Comparison of ENCODE assay signal across 20 cellular contexts in the genomic region with DNA sequence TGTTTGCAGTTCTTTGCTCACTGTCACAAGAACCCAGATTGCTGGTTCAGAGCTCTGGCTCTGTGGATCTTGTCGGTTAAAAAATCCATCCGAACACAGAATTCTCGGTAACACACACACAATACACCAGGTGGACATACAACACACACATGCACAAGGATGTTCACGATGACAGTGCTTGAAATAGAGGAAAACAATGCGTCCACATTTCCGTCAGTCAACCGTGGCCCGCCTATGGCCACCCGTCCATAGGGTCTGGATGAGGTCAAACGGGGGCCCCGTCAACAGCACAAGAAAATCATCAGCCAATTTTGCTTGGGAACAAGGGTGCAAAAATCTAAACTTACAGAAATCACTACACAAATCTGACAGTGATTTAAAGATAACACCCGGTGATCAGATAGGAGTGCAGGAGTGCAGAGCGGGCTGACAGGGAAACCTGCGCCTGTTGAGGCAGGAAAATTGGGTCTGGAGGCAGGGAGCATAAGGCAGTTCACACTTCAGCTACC. TPM values are rescaled to one million over a fixed set of nuclear protein-coding genes. Genes with fewer than 3 reads are reported as not detected.
DNase-seq lines count a peak whose midpoint lies in the region; TF ChIP-seq lines count a peak whose summit lies in the region.
"Had no signal": no experiment of that assay in that cellular context is flagged by ENCODE, and none has a peak within 500 bp of the region (broad histone marks: within the 10 kb centered on the region; RNA-seq: fewer than 3 reads in every experiment).

No MANE protein-coding gene starts in this region.

- H3K4me3 ChIP-seq in HEK293 (ENCODE audit: low read depth, low read length) (no peak overlapping the region), thymus (ENCODE audit: low read length) (no peak overlapping the region)
- no peak overlapping the region for H3K4me3 ChIP-seq in effector memory CD4-positive, alpha-beta T cell (ENCODE audit: insufficient read depth, low read depth, low read length, poor library complexity, severe bottlenecking)
- H3K4me3 ChIP-seq: heart right ventricle, smooth muscle cell had no signal

- peaks cover 53% of the 10 kb centered on the region for H3K27me3 Mint-ChIP-seq in progenitor cell of endocrine pancreas

- CTCF ChIA-PET in HEK293 (lab: Yijun Ruan, JAX), result interaction anchor here (0.6 to 1.9 kb wide), 5 partner anchors 10 to 228 kb away, joined by 4 to 15 read pairs (median 6); no protein-coding TSS in a partner anchor

- peaks cover 15% of the 10 kb centered on the region for H3K9me3 Mint-ChIP-seq in progenitor cell of endocrine pancreas (ENCODE audit: low read depth)
- H3K9me3 Mint-ChIP-seq: effector memory CD8-positive, alpha-beta T cell; stimulated activated effector memory CD8-positive, alpha-beta T cell treated with anti-CD3 and anti-CD28 coated beads, Interleukin-12 subunit alpha, Interleukin-12 subunit beta, amount 100 ng/mL, for 72 hours had no signal

- H3K36me3 ChIP-seq in HEK293 (ENCODE audit: control insufficient read depth in 2 of 2, insufficient read depth in 1 of 2, low read length in 2 of 2), result peaks cover 0 to 4% of the 10 kb centered on the region in 2 experiments; a peak in 1 of 3 replicates
- no peaks in the 10 kb centered on the region for H3K36me3 ChIP-seq in effector memory CD4-positive, alpha-beta T cell (ENCODE audit: control insufficient read depth, insufficient read depth, low read length)
- no peaks in the 10 kb centered on the region for H3K36me3 ChIP-seq in thymus (ENCODE audit: control insufficient read depth, insufficient read depth)
- H3K36me3 ChIP-seq: heart right ventricle had no signal

- POLR2A ChIA-PET in HEK293 (lab: Yijun Ruan, JAX), result no interaction called here

- WGBS in thymus, result 92% methylated on average over 14 of the region's 14 CpGs

- H3K27ac ChIP-seq in HEK293 (ENCODE audit: extremely low read depth, low read depth, low read length) (no peak overlapping the region), thymus (ENCODE audit: low read depth) (peak overlapping the region; percentile 76)
- peak overlapping the region; percentile 55 for H3K27ac ChIP-seq in effector memory CD4-positive, alpha-beta T cell (ENCODE audit: insufficient read depth, low read length, poor library complexity, severe bottlenecking)
- H3K27ac ChIP-seq: foreskin keratinocyte had no signal

- H3K4me1 ChIP-seq in HEK293 (ENCODE audit: control insufficient read depth, insufficient read depth, low read length), result no peaks in the 10 kb centered on the region
- H3K4me1 ChIP-seq in effector memory CD4-positive, alpha-beta T cell (ENCODE audit: control insufficient read depth, insufficient read depth, low read length, poor library complexity, severe bottlenecking), result peaks cover 26% of the 10 kb centered on the region
- H3K4me1 ChIP-seq in thymus (ENCODE audit: control insufficient read depth, insufficient read depth, low read length), result peaks cover 25% of the 10 kb centered on the region
- H3K4me1 ChIP-seq: foreskin keratinocyte had no signal

- no peaks in the 10 kb centered on the region for H3K27me3 ChIP-seq in effector memory CD4-positive, alpha-beta T cell (replicated peaks; ENCODE audit: control insufficient read depth, insufficient read depth, low read length, poor library complexity, severe bottlenecking)
- peaks cover 2% of the 10 kb centered on the region for H3K27me3 ChIP-seq in thymus (ENCODE audit: control insufficient read depth, insufficient read depth)

- TF ChIP-seq CTCF in HEK293 (tag by site-specific recombination; IDR thresholded peaks at IDR 0.05) (no peak), progenitor cell of endocrine pancreas (IDR thresholded peaks at IDR 0.05; ENCODE audit: unreplicated experiment) (no peak)

- no peak overlapping the region for H3K27ac Mint-ChIP-seq in progenitor cell of endocrine pancreas
- H3K27ac Mint-ChIP-seq: effector memory CD8-positive, alpha-beta T cell; stimulated activated effector memory CD8-positive, alpha-beta T cell treated with anti-CD3 and anti-CD28 coated beads, Interleukin-12 subunit alpha, Interleukin-12 subunit beta, amount 100 ng/mL, for 72 hours had no signal

- peak; percentile 65 for DNase-seq in activated effector memory CD4-positive, alpha-beta T cell treated with anti-CD3 and anti-CD28 coated beads, Interleukin-2, amount 50 U/mL, for 16 hours
- no peak for DNase-seq in activated effector memory CD4-positive, alpha-beta T cell treated with Interleukin-2 at 50 U/mL for 16 hours
- no peak for DNase-seq in effector memory CD4-positive, alpha-beta T cell
- no peak for DNase-seq in DMS 273 (lab: John Stamatoyannopoulos, UW; ENCODE audit: unreplicated experiment)
- no peak for DNase-seq in progenitor cell of endocrine pancreas (ENCODE audit: low spot score, unreplicated experiment)
- DNase-seq: amygdala, DMS 273 treated with DMSO at 0.1 percent for 48 hours, foreskin keratinocyte, heart right ventricle, left cardiac atrium, NCI-H1417, NCI-H2107, NCI-H446, occipital lobe had no signal

- H3K4me1 Mint-ChIP-seq in progenitor cell of endocrine pancreas (ENCODE audit: low read depth), result no peaks in the 10 kb centered on the region

- no peak overlapping the region for H3K4me3 Mint-ChIP-seq in progenitor cell of endocrine pancreas (ENCODE audit: low read depth)
- H3K4me3 Mint-ChIP-seq: effector memory CD8-positive, alpha-beta T cell; stimulated activated effector memory CD8-positive, alpha-beta T cell treated with anti-CD3 and anti-CD28 coated beads, Interleukin-12 subunit alpha, Interleukin-12 subunit beta, amount 100 ng/mL, for 72 hours had no signal

- no peaks in the 10 kb centered on the region for H3K36me3 Mint-ChIP-seq in progenitor cell of endocrine pancreas (ENCODE audit: insufficient read depth)
- H3K36me3 Mint-ChIP-seq: stimulated activated effector memory CD8-positive, alpha-beta T cell treated with anti-CD3 and anti-CD28 coated beads, Interleukin-12 subunit alpha, Interleukin-12 subunit beta, amount 100 ng/mL, for 72 hours had no signal

- H3K9me3 ChIP-seq in HEK293 (ENCODE audit: control insufficient read depth, insufficient read depth, low read depth, low read length) (no peaks in the 10 kb centered on the region), thymus (ENCODE audit: control insufficient read depth) (peaks cover 1% of the 10 kb centered on the region)
- H3K9me3 ChIP-seq in effector memory CD4-positive, alpha-beta T cell (ENCODE audit: control insufficient read depth, low read length), result no peaks in the 10 kb centered on the region

TF ChIP-seq in HEK293, 187 proteins besides CTCF, POLR2A, EP300 and RAD21 (continues in another document):
- no peak for TF ChIP-seq ZNF626 (tag by site-specific recombination; IDR thresholded peaks at IDR 0.05)
- no peak for TF ChIP-seq ZNF473 (tag by site-specific recombination; IDR thresholded peaks at IDR 0.05)
- TF ChIP-seq ZNF548 (tag by site-specific recombination; IDR thresholded peaks at IDR 0.05), result no peak
- TF ChIP-seq, protein P1, sequence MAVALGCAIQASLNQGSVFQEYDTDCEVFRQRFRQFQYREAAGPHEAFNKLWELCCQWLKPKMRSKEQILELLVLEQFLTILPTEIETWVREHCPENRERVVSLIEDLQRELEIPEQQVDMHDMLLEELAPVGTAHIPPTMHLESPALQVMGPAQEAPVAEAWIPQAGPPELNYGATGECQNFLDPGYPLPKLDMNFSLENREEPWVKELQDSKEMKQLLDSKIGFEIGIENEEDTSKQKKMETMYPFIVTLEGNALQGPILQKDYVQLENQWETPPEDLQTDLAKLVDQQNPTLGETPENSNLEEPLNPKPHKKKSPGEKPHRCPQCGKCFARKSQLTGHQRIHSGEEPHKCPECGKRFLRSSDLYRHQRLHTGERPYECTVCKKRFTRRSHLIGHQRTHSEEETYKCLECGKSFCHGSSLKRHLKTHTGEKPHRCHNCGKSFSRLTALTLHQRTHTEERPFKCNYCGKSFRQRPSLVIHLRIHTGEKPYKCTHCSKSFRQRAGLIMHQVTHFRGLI (tag by site-specific recombination; IDR thresholded peaks at IDR 0.05), result no peak
- peak; percentile 53; the same call in 1 of the 2 replicates for TF ChIP-seq ZBTB20 (tag by site-specific recombination; IDR thresholded peaks at IDR 0.05)
- TF ChIP-seq, protein P2, sequence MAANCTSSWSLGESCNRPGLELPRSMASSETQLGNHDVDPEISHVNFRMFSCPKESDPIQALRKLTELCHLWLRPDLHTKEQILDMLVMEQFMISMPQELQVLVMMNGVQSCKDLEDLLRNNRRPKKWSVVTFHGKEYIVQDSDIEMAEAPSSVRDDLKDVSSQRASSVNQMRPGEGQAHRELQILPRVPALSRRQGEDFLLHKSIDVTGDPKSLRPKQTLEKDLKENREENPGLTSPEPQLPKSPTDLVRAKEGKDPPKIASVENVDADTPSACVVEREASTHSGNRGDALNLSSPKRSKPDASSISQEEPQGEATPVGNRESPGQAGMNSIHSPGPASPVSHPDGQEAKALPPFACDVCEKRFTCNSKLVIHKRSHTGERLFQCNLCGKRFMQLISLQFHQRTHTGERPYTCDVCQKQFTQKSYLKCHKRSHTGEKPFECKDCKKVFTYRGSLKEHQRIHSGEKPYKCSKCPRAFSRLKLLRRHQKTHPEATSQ (tag by site-specific recombination; IDR thresholded peaks at IDR 0.05), result no peak
- no peak for TF ChIP-seq ZNF510 (tag by site-specific recombination; IDR thresholded peaks at IDR 0.05; ENCODE audit: insufficient replicate concordance)
- TF ChIP-seq GFI1B (tag by site-specific recombination; IDR thresholded peaks at IDR 0.05), result 0 out of 2 replicates have a peak, but pooled peaks have one; percentile 21

RNA-seq across cellular contexts. Expression of gene SLC19A1, which starts 50.4 kb away (rescaled TPM):
- polyA plus RNA-seq in thymus, result 8.9 TPM
- 25.6 and 28.5 TPM in 2 replicates for total RNA-seq in progenitor cell of endocrine pancreas

RNA-seq across cellular contexts. Expression of gene PCBP3, which starts 50.8 kb away (rescaled TPM):
- polyA plus RNA-seq in thymus, result 44.9 TPM
- 3.7 and 4.3 TPM in 2 replicates for total RNA-seq in progenitor cell of endocrine pancreas
- total RNA-seq: bronchial epithelial cell had no signal
